ENCODE assay signal across 1 cellular context in genomic region chr19:4878491-4878968, GRCh38.
TF ChIP-seq lines count a peak whose summit lies in the region.

No MANE protein-coding gene starts in this region.

TF ChIP-seq in HepG2, 621 proteins besides CTCF, POLR2A, EP300 and RAD21:
- TF ChIP-seq ZBTB33 (CRISPR knock-in tag; IDR thresholded peaks at IDR 0.05), result peak; percentile 27; the same call in 1 of the 2 replicates
- no peak for TF ChIP-seq FOSL1 (CRISPR knock-in tag; IDR thresholded peaks at IDR 0.05; ENCODE audit: borderline replicate concordance)
